ENCODE assay signal across 8 cellular contexts in the genomic region with DNA sequence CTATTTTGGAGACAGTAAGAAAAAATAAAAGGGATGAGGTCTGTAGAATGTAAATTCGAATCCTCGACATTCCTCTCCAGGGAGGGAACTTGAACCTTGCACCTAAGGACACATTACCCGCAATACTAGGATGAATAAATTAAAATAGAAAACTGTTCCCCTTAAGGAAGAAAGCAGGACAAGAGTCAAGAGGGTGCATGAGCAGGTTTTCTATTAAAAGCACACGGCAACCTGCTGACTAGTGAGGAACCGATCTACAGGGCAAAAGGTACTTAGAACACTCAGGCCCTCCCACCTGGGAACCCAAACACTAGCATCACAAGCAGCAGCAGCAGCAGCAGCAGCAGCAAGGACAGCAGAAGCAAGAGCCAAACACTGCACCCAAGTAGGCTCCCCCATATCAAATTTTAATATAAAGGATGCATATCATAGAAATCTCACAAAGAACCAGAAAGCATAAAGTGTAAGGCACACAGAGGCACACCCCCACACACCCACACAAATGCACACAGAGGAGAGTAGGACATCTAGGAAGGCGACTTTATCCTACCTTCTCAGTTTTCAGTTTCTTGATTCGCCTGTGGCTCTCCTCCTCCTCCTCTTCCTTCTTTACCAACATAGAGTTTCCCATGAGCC. TPM values are rescaled to one million over a fixed set of nuclear protein-coding genes. Genes with fewer than 3 reads are reported as not detected.
DNase-seq lines count a peak whose midpoint lies in the region; ATAC-seq, FAIRE-seq and TF ChIP-seq lines count a peak whose summit lies in the region.

No MANE protein-coding gene starts in this region.

- TF ChIP-seq RAD21 in A549 (conservative IDR thresholded peaks at IDR 0.05 in 1 of 2, IDR thresholded peaks at IDR 0.05 in 1 of 2): no peak

- TF ChIP-seq POLR2A in A549 (IDR thresholded peaks at IDR 0.05; ENCODE audit: low read length): no peak

- H3K4me3 Mint-ChIP-seq in natural killer cell treated with Interleukin-12 subunit alpha and Interleukin-12 subunit beta and Interleukin-15 and Interleukin-18, amount 100 ng/mL, for 72 hours: no peak overlapping the region

- peaks cover 4% of the 10 kb centered on the region for H3K9me3 Mint-ChIP-seq in natural killer cell treated with Interleukin-12 subunit alpha and Interleukin-12 subunit beta and Interleukin-15 and Interleukin-18, amount 100 ng/mL, for 72 hours

- no peaks in the 10 kb centered on the region for H3K36me3 ChIP-seq in bronchial epithelial cell (ENCODE audit: control insufficient read depth, insufficient read depth, low read length)
- no peaks in the 10 kb centered on the region for H3K36me3 ChIP-seq in lung (ENCODE audit: control insufficient read depth in 2 of 2, insufficient read depth in 2 of 2, low read length in 2 of 2)

- H3K27me3 ChIP-seq in bronchial epithelial cell (ENCODE audit: control insufficient read depth, insufficient read depth, low read length) (no peaks in the 10 kb centered on the region), lung (ENCODE audit: control insufficient read depth, insufficient read depth) (no peaks in the 10 kb centered on the region)

- H3K4me1 ChIP-seq in A549: peaks cover 32% of the 10 kb centered on the region
- peaks cover 1 to 27% of the 10 kb centered on the region in 2 donors for H3K4me1 ChIP-seq in lung (ENCODE audit: control insufficient read depth in 2 of 2, insufficient read depth in 2 of 2, low read length in 2 of 2)

- no peak overlapping the region for H3K27ac Mint-ChIP-seq in natural killer cell treated with Interleukin-12 subunit alpha and Interleukin-12 subunit beta and Interleukin-15 and Interleukin-18, amount 100 ng/mL, for 72 hours

- CTCF ChIA-PET in A549 (lab: Yijun Ruan, JAX): no interaction called here

- POLR2A ChIA-PET in A549 (lab: Yijun Ruan, JAX): no interaction called here

- H3K27me3 Mint-ChIP-seq in natural killer cell treated with Interleukin-12 subunit alpha and Interleukin-12 subunit beta and Interleukin-15 and Interleukin-18, amount 100 ng/mL, for 72 hours: peaks cover 31 to 47% of the 10 kb centered on the region in 2 donors

- FAIRE-seq in A549 (lab: Jason Lieb, UNC) (no peak), bronchial epithelial cell (lab: Jason Lieb, UNC) (no peak)

- WGBS in A549 (ENCODE audit: missing lambda C conversion rate): 75% methylated on average over 7 of the region's 7 CpGs
- WGBS in lung, 2 donors: 16 to 26% methylated on average over 7 of the region's 7 CpGs

- H3K27ac ChIP-seq in A549 (peak overlapping the region; percentile 37 to 43; a peak in 2 of 6 replicates), lung (ENCODE audit: low read depth in 1 of 2, low read length in 1 of 2) (peak overlapping the region; percentile 97)

- H3K4me3 ChIP-seq in A549 (no peak overlapping the region), bronchial epithelial cell (ENCODE audit: low read depth, low read length) (peak overlapping the region; percentile 51), lung (peak overlapping the region; percentile 80)

- ATAC-seq in A549: no peak
- ATAC-seq in HG02870 (IDR thresholded peaks at IDR 0.05; ENCODE audit: unreplicated experiment): peak; percentile 22
- ATAC-seq in lung (ENCODE audit: insufficient read depth, low FRiP score): no peak
- ATAC-seq in natural killer cell treated with Interleukin-12 subunit alpha and Interleukin-12 subunit beta and Interleukin-15 and Interleukin-18, amount 100 ng/mL, for 72 hours: no peak

- TF ChIP-seq CTCF in A549 (IDR thresholded peaks at IDR 0.05) (no peak), bronchial epithelial cell (IDR thresholded peaks at IDR 0.05; ENCODE audit: insufficient read depth, low read length, severe bottlenecking) (no peak), lung (IDR thresholded peaks at IDR 0.05; ENCODE audit: control extremely low read depth, extremely low read depth) (no peak)

- no peaks in the 10 kb centered on the region for H3K36me3 Mint-ChIP-seq in natural killer cell treated with Interleukin-12 subunit alpha and Interleukin-12 subunit beta and Interleukin-15 and Interleukin-18, amount 100 ng/mL, for 72 hours

- H3K4me2 ChIP-seq in A549: peak overlapping the region; percentile 44; the same call in 2 of the 3 replicates

- peaks cover 31 to 32% of the 10 kb centered on the region in 2 donors for H3K4me1 Mint-ChIP-seq in natural killer cell treated with Interleukin-12 subunit alpha and Interleukin-12 subunit beta and Interleukin-15 and Interleukin-18, amount 100 ng/mL, for 72 hours (ENCODE audit: low read depth in 2 of 2)

- no peak for TF ChIP-seq EP300 in A549 (IDR thresholded peaks at IDR 0.05)

- DNase-seq in A549 (ENCODE audit: low read depth in 1 of 2, low spot score in 1 of 2) (no peak), bronchial epithelial cell (ENCODE audit: low read depth) (peak; percentile 29), lung (ENCODE audit: low spot score) (no peak), NCI-H1930 (lab: John Stamatoyannopoulos, UW) (no peak), DMS153 (lab: John Stamatoyannopoulos, UW) (no peak), HuH-7 (ENCODE audit: low spot score) (no peak)
- no peak for DNase-seq in natural killer cell treated with Interleukin-12 subunit alpha and Interleukin-12 subunit beta and Interleukin-15 and Interleukin-18, amount 100 ng/mL, for 72 hours (ENCODE audit: low spot score)

- H3K9me3 ChIP-seq in A549 (no peaks in the 10 kb centered on the region), lung (ENCODE audit: control insufficient read depth in 2 of 2, insufficient read depth in 1 of 2, low read length in 1 of 2) (no peaks in the 10 kb centered on the region)

TF ChIP-seq in A549, 52 proteins besides CTCF, POLR2A, EP300 and RAD21:
- TF ChIP-seq HOXB13 (CRISPR knock-in tag; IDR thresholded peaks at IDR 0.05; ENCODE audit: low read depth) (no peak), RCOR1 (IDR thresholded peaks at IDR 0.05; ENCODE audit: low read depth, low read length) (no peak), BHLHE40 (IDR thresholded peaks at IDR 0.05; ENCODE audit: low read depth, low read length) (no peak), SREBF2 (IDR thresholded peaks at IDR 0.05) (no peak)

RNA-seq across cellular contexts. Expression of a gene that starts 2.8 kb away (rescaled TPM):
- polyA plus RNA-seq in A549 (2011; rRNA removed) (1.8 and 2.5 TPM in 2 replicates), A549 (2017; fragmentation: RNase III; extraction: RNeasy Plus Mini Kit Qiagen cat#74134 plus additional on column Dnase treatment) (0.43 to 0.77 TPM (median 0.66 TPM) in 3 replicates), lung (10 to 100 TPM in 1 of 2 donors, 1 to 10 TPM in 1; 9.5 to 18.0 TPM)
- 0.34 and 0.38 TPM in 2 replicates for polyA plus RNA-seq in A549 (2012; cell fraction: cytosol; rRNA removed)
- 0.46 and 0.84 TPM in 2 replicates for polyA plus RNA-seq in A549 (2012; cell fraction: nucleus; rRNA removed)
- polyA minus RNA-seq in A549 (2011; rRNA and poly(A)+ RNA removed): 1.4 and 2.5 TPM in 2 replicates
- total RNA-seq in bronchial epithelial cell (4.5 and 4.6 TPM in 2 replicates), lung (10 to 100 TPM; 22.8 to 83.2 TPM)
- under 1 TPM; 0.47 to 0.59 TPM for total RNA-seq in natural killer cell treated with Interleukin-12 subunit alpha and Interleukin-12 subunit beta and Interleukin-15 and Interleukin-18, amount 100 ng/mL, for 72 hours
